Comparison of ENCODE assay signal across 15 cellular contexts in genomic region chr10:75487087-75487784, GRCh38. TPM values are rescaled to one million over a fixed set of nuclear protein-coding genes. Genes with fewer than 3 reads are reported as not detected.
DNase-seq lines count a peak whose midpoint lies in the region; ATAC-seq, FAIRE-seq and TF ChIP-seq lines count a peak whose summit lies in the region.
"Had no signal": no experiment of that assay in that cellular context is flagged by ENCODE, and none has a peak within 500 bp of the region (broad histone marks: within the 10 kb centered on the region; RNA-seq: fewer than 3 reads in every experiment).

No MANE protein-coding gene starts in this region.

- ATAC-seq in GM19351 (IDR thresholded peaks at IDR 0.05; ENCODE audit: unreplicated experiment), result peak; percentile 73

- no peak for TF ChIP-seq EP300 in stomach (IDR thresholded peaks at IDR 0.05)

- peak; percentile 19 for DNase-seq in KBM-7
- DNase-seq in bronchial epithelial cell (ENCODE audit: low read depth), result peak; percentile 8
- DNase-seq in superior temporal gyrus (ENCODE audit: extremely low spot score), result peak; percentile 15
- no peak for DNase-seq in NCI-H345 (lab: John Stamatoyannopoulos, UW)
- DNase-seq in NCI-H748 treated with DMSO at 0.1 percent for 48 hours (lab: John Stamatoyannopoulos, UW), result no peak
- no peak for DNase-seq in stomach
- DNase-seq: activated effector memory CD4-positive, alpha-beta T cell treated with Interleukin-2 at 50 U/mL for 16 hours; NCI-H1092; sigmoid colon; stimulated activated CD4-positive, alpha-beta T cell treated with anti-CD3 and anti-CD28 coated beads, Interleukin-4, amount 100 ng/mL, for 24 hours had no signal

- intact Hi-C loops in stomach (cut with DNase I; ENCODE audit: low total_unique reads), result no loop called here

- WGBS in stomach, 5 donors, result 71 to 91% (median 87%) methylated on average over 4 of the region's 4 CpGs

- in situ Hi-C loops in KBM-7 (cut with MboI; ENCODE audit: low pct_unique_long_range_greater_than_20kb, low sequenced_read_pairs), result no loop called here

- no peak for TF ChIP-seq POLR2A in stomach (IDR thresholded peaks at IDR 0.05)

- H3K27ac ChIP-seq in stomach, result no peak overlapping the region
- H3K27ac ChIP-seq: BLaER1, coronary artery, sigmoid colon had no signal

- H3K27me3 ChIP-seq in bronchial epithelial cell (ENCODE audit: control insufficient read depth, insufficient read depth, low read length) (no peaks in the 10 kb centered on the region), stomach (no peaks in the 10 kb centered on the region)
- H3K27me3 ChIP-seq: BLaER1, sigmoid colon had no signal

- FAIRE-seq in bronchial epithelial cell (lab: Jason Lieb, UNC), result peak; percentile 40

- H3K4me3 ChIP-seq in bronchial epithelial cell (ENCODE audit: low read depth, low read length), result no peak overlapping the region
- H3K4me3 ChIP-seq in stomach, result no peak overlapping the region
- H3K4me3 ChIP-seq: BLaER1, coronary artery, sigmoid colon had no signal

- TF ChIP-seq CTCF in bronchial epithelial cell (IDR thresholded peaks at IDR 0.05; ENCODE audit: insufficient read depth, low read length, severe bottlenecking) (no peak), stomach (IDR thresholded peaks at IDR 0.05) (no peak)

- H3K4me1 ChIP-seq in stomach, result no peaks in the 10 kb centered on the region
- H3K4me1 ChIP-seq: BLaER1, sigmoid colon had no signal

- H3K36me3 ChIP-seq in bronchial epithelial cell (ENCODE audit: control insufficient read depth, insufficient read depth, low read length), result no peaks in the 10 kb centered on the region
- H3K36me3 ChIP-seq in stomach, result no peaks in the 10 kb centered on the region
- H3K36me3 ChIP-seq: BLaER1, sigmoid colon had no signal

- no peaks in the 10 kb centered on the region for H3K9me3 ChIP-seq in stomach
- H3K9me3 ChIP-seq: sigmoid colon had no signal

RNA-seq across cellular contexts. Expression of gene LRMDA, which starts 55.8 kb away (rescaled TPM):
- total RNA-seq in bronchial epithelial cell, result 1.6 and 3.1 TPM in 2 replicates
- total RNA-seq in stomach, result 10 to 100 TPM in 1 of 5 donors, 1 to 10 TPM in 3, not detected in 1; 1.3 to 13.6 (median 6.5) TPM
- polyA plus RNA-seq in stomach, result 10 to 100 TPM; 16.9 to 30.2 (median 24.7) TPM
- total RNA-seq: HT1080, OCI-LY7 had no signal

Comparison
In these comparisons a context has a peak if more than half of its experiments do, and no peak if none do; other contexts are left out.
1. DNase-seq: peak in KBM-7 (single experiment), bronchial epithelial cell (single experiment) and superior temporal gyrus (single experiment); none in NCI-H345 (single experiment), NCI-H748 treated with DMSO at 0.1 percent for 48 hours (single experiment) and stomach (single experiment).